In genomic region chr16:87129771-87130170, GRCh38 we compare ENCODE assay signal across 1 cellular context.
TF ChIP-seq lines count a peak whose summit lies in the region.

No MANE protein-coding gene starts in this region.

TF ChIP-seq in endothelial cell of umbilical vein, 7 proteins besides CTCF, POLR2A, EP300 and RAD21 (continued from another document):
- no peak for TF ChIP-seq EZH2 (IDR thresholded peaks at IDR 0.05; ENCODE audit: borderline replicate concordance, low read depth, low read length, severe bottlenecking)
- no peak for TF ChIP-seq GATA2 (IDR thresholded peaks at IDR 0.05; ENCODE audit: insufficient read depth, insufficient read length, low read depth, low read length)
- TF ChIP-seq JUN (IDR thresholded peaks at IDR 0.05; ENCODE audit: borderline replicate concordance, insufficient read depth, insufficient read length, low read depth) = no peak
- no peak for TF ChIP-seq POLR2AphosphoS5 (IDR thresholded peaks at IDR 0.05; ENCODE audit: insufficient read depth, low read depth, low read length)
- no peak for TF ChIP-seq FOS (IDR thresholded peaks at IDR 0.05; ENCODE audit: borderline replicate concordance, insufficient read depth, low read length)
